In genomic region chr18:26863921-26864497, GRCh38 we compare ENCODE assay signal across 15 cellular contexts. TPM values are rescaled to one million over a fixed set of nuclear protein-coding genes. Genes with fewer than 3 reads are reported as not detected.
DNase-seq lines count a peak whose midpoint lies in the region; ATAC-seq, FAIRE-seq and TF ChIP-seq lines count a peak whose summit lies in the region.
"Had no signal": no experiment of that assay in that cellular context is flagged by ENCODE, and none has a peak within 500 bp of the region (broad histone marks: within the 10 kb centered on the region; RNA-seq: fewer than 3 reads in every experiment).

No MANE protein-coding gene starts in this region.

- intact Hi-C loops in right cardiac atrium (cut with DNase I) = no loop called here
- intact Hi-C loops in left cardiac atrium (cut with DNase I) = loop anchor here in 1 of 2 donors (10.0 kb wide), 1 partner anchor 59 kb away; no protein-coding TSS in a partner anchor
- intact Hi-C loops in activated CD4-positive, alpha-beta T cell treated with anti-CD3 and anti-CD28 coated beads for 36 hours (cut with DNase I, micrococcal nuclease) = no loop called here
- intact Hi-C loops in CD4-positive, alpha-beta memory T cell (cut with micrococcal nuclease) = no loop called here

- no peaks in the 10 kb centered on the region for H3K9me3 Mint-ChIP-seq in astrocyte (ENCODE audit: unreplicated experiment)
- H3K9me3 Mint-ChIP-seq in activated CD4-positive, alpha-beta T cell treated with anti-CD3 and anti-CD28 coated beads for 36 hours (ENCODE audit: low read depth) = no peaks in the 10 kb centered on the region
- peaks cover 0 to 12% (median 3%) of the 10 kb centered on the region in 8 donors for H3K9me3 Mint-ChIP-seq in CD4-positive, alpha-beta memory T cell

- no peaks in the 10 kb centered on the region for H3K36me3 ChIP-seq in astrocyte (ENCODE audit: insufficient read depth, low read length)
- no peaks in the 10 kb centered on the region for H3K36me3 ChIP-seq in CD4-positive, alpha-beta memory T cell (ENCODE audit: insufficient read depth, low read length)

- H3K9ac ChIP-seq in astrocyte (ENCODE audit: low read length) = no peak overlapping the region

- H3K4me1 Mint-ChIP-seq in astrocyte (ENCODE audit: low read depth, unreplicated experiment) = peaks cover 2% of the 10 kb centered on the region
- H3K4me1 Mint-ChIP-seq in activated CD4-positive, alpha-beta T cell treated with anti-CD3 and anti-CD28 coated beads for 36 hours = no peaks in the 10 kb centered on the region
- peaks cover 0 to 1% (median 0%) of the 10 kb centered on the region in 4 donors for H3K4me1 Mint-ChIP-seq in CD4-positive, alpha-beta memory T cell

- no peaks in the 10 kb centered on the region for H3K79me2 ChIP-seq in astrocyte (ENCODE audit: insufficient read depth, low read length)

- H3K4me1 ChIP-seq in right cardiac atrium (ENCODE audit: control insufficient read depth, insufficient read depth, low read length) (no peaks in the 10 kb centered on the region), astrocyte (ENCODE audit: insufficient read depth, low read length) (no peaks in the 10 kb centered on the region)
- no peaks in the 10 kb centered on the region for H3K4me1 ChIP-seq in CD4-positive, alpha-beta memory T cell (ENCODE audit: insufficient read depth, low read length)

- H3K27me3 ChIP-seq in right cardiac atrium (ENCODE audit: control insufficient read depth, insufficient read depth) (no peaks in the 10 kb centered on the region), astrocyte (ENCODE audit: insufficient read depth, low read length) (peaks cover 12% of the 10 kb centered on the region)
- H3K27me3 ChIP-seq in CD4-positive, alpha-beta memory T cell (ENCODE audit: insufficient read depth, low read length) = no peaks in the 10 kb centered on the region

- no peak overlapping the region for H3K27ac Mint-ChIP-seq in astrocyte (ENCODE audit: unreplicated experiment)
- H3K27ac Mint-ChIP-seq in activated CD4-positive, alpha-beta T cell treated with anti-CD3 and anti-CD28 coated beads for 36 hours = no peak overlapping the region
- no peak overlapping the region for H3K27ac Mint-ChIP-seq in CD4-positive, alpha-beta memory T cell

- H3K9me3 ChIP-seq in right cardiac atrium (ENCODE audit: control insufficient read depth, low read length) (no peaks in the 10 kb centered on the region), astrocyte (ENCODE audit: insufficient read depth, low read depth, low read length) (no peaks in the 10 kb centered on the region)
- no peaks in the 10 kb centered on the region for H3K9me3 ChIP-seq in CD4-positive, alpha-beta memory T cell (ENCODE audit: control insufficient read depth in 1 of 2, low read length in 2 of 2)

- H2AFZ ChIP-seq in astrocyte (ENCODE audit: low read depth, low read length) = no peak overlapping the region

- ATAC-seq in right cardiac atrium (no peak), left cardiac atrium (no peak)
- no peak for ATAC-seq in activated CD4-positive, alpha-beta T cell treated with anti-CD3 and anti-CD28 coated beads for 36 hours

- DNase-seq in right cardiac atrium = no peak
- no peak for DNase-seq in left cardiac atrium
- no peak for DNase-seq in astrocyte (ENCODE audit: low read depth)
- peak; percentile 53 for DNase-seq in midbrain (lab: John Stamatoyannopoulos, UW)
- no peak for DNase-seq in activated CD4-positive, alpha-beta T cell treated with anti-CD3 and anti-CD28 coated beads for 36 hours
- DNase-seq in CD4-positive, alpha-beta memory T cell = no peak
- DNase-seq in AG08396 (ENCODE audit: low spot score) = no peak
- DNase-seq in NCI-H1417 (lab: John Stamatoyannopoulos, UW) = no peak
- DNase-seq: activated naive CD4-positive, alpha-beta T cell treated with anti-CD3 and anti-CD28 coated beads, Interleukin-2, amount 50 U/mL, for 16 hours; central memory CD4-positive, alpha-beta T cell; EL; MV-4-11 had no signal

- peaks cover 34% of the 10 kb centered on the region for H3K27me3 Mint-ChIP-seq in astrocyte (ENCODE audit: low read depth, unreplicated experiment)
- H3K27me3 Mint-ChIP-seq in activated CD4-positive, alpha-beta T cell treated with anti-CD3 and anti-CD28 coated beads for 36 hours = peaks cover 15% of the 10 kb centered on the region
- peaks cover 3 to 6% of the 10 kb centered on the region in 2 donors for H3K27me3 Mint-ChIP-seq in CD4-positive, alpha-beta memory T cell

- no peaks in the 10 kb centered on the region for H3K36me3 Mint-ChIP-seq in astrocyte (ENCODE audit: low read depth, unreplicated experiment)
- no peaks in the 10 kb centered on the region for H3K36me3 Mint-ChIP-seq in activated CD4-positive, alpha-beta T cell treated with anti-CD3 and anti-CD28 coated beads for 36 hours (ENCODE audit: low read depth)
- no peaks in the 10 kb centered on the region for H3K36me3 Mint-ChIP-seq in CD4-positive, alpha-beta memory T cell

- no peaks in the 10 kb centered on the region for H4K20me1 ChIP-seq in astrocyte (ENCODE audit: insufficient read depth, low read length)

- WGBS in right cardiac atrium = 45% methylated on average over 9 of the region's 9 CpGs

- H3K4me3 Mint-ChIP-seq in astrocyte (ENCODE audit: unreplicated experiment) = peak overlapping the region; percentile 60
- no peak overlapping the region for H3K4me3 Mint-ChIP-seq in activated CD4-positive, alpha-beta T cell treated with anti-CD3 and anti-CD28 coated beads for 36 hours
- no peak overlapping the region for H3K4me3 Mint-ChIP-seq in CD4-positive, alpha-beta memory T cell

- H3K4me3 ChIP-seq in right cardiac atrium (ENCODE audit: low read length) (no peak overlapping the region), astrocyte (ENCODE audit: insufficient read depth, low read depth, low read length) (no peak overlapping the region)
- no peak overlapping the region for H3K4me3 ChIP-seq in CD4-positive, alpha-beta memory T cell (ENCODE audit: low read length in 2 of 2)

- CTCF ChIA-PET in activated CD4-positive, alpha-beta T cell treated with anti-CD3 and anti-CD28 coated beads for 36 hours (lab: Charles Lee) = no interaction called here
- CTCF ChIA-PET in CD4-positive, alpha-beta memory T cell (lab: Charles Lee; ENCODE audit: partially characterized antibody) = no interaction called here

- FAIRE-seq in astrocyte (lab: Jason Lieb, UNC) = no peak
- FAIRE-seq: TTC549 had no signal

- H3K27ac ChIP-seq in right cardiac atrium (ENCODE audit: low read length) (peak overlapping the region; percentile 73), astrocyte (ENCODE audit: low read depth, low read length) (no peak overlapping the region)
- no peak overlapping the region for H3K27ac ChIP-seq in CD4-positive, alpha-beta memory T cell (ENCODE audit: low read depth, low read length)

- H3K4me2 ChIP-seq in astrocyte (ENCODE audit: low read length) = no peak overlapping the region

- POLR2A ChIA-PET in activated CD4-positive, alpha-beta T cell treated with anti-CD3 and anti-CD28 coated beads for 36 hours (lab: Charles Lee) = no interaction called here
- POLR2A ChIA-PET in CD4-positive, alpha-beta memory T cell (lab: Charles Lee; ENCODE audit: partially characterized antibody) = no interaction called here

- no peak for TF ChIP-seq CTCF in astrocyte (IDR thresholded peaks at IDR 0.05; ENCODE audit: insufficient read depth, low read depth, low read length)

RNA-seq across cellular contexts. Expression of gene AQP4, which starts 1.5 kb away (rescaled TPM):
- total RNA-seq in right cardiac atrium = 10 to 100 TPM in 3 of 4 donors, 1 to 10 TPM in 1; 9.7 to 23.6 (median 15.2) TPM
- 5.1 TPM for polyA plus RNA-seq in right cardiac atrium
- 10 to 100 TPM in 1 of 2 donors, 1 to 10 TPM in 1; 5.6 to 10.3 TPM for total RNA-seq in left cardiac atrium
- total RNA-seq in astrocyte = 0.22 TPM in 1 of 2 replicates, not detected in the other
- not detected for total RNA-seq in activated CD4-positive, alpha-beta T cell treated with anti-CD3 and anti-CD28 coated beads for 36 hours
- not detected for total RNA-seq in CD4-positive, alpha-beta memory T cell
- not detected for polyA plus RNA-seq in CD4-positive, alpha-beta memory T cell
- total RNA-seq: mononuclear cell, posterior vena cava had no signal
